In the genomic region with DNA sequence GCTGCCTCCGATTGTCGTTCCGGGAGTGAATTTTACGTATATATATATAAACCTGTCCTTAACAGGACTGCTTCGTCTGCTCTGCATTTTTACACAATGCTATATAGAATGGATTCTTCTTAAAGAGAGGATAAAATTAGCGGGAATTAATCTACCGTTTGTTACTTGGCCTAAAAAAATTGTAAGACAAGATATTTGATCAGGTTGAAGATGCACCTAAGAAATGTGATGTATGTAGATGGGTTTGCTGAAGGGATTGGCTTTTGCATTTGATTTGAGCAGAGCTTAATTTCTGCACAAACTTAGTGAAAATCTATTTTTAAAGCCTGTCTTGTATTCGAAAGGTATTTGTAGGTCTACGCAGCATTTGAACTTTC, we compare ENCODE assay signal across 8 cellular contexts. TPM values are rescaled to one million over a fixed set of nuclear protein-coding genes. Genes with fewer than 3 reads are reported as not detected.
DNase-seq lines count a peak whose midpoint lies in the region; ATAC-seq and TF ChIP-seq lines count a peak whose summit lies in the region.

No MANE protein-coding gene starts in this region.

- peak overlapping the region; percentile 95 for H3K27ac Mint-ChIP-seq in neural progenitor cell

- H4K20me1 ChIP-seq in DOHH2 (ENCODE audit: control insufficient read depth, insufficient read depth, low read depth, low read length) (peaks cover 35% of the 10 kb centered on the region), OCI-LY3 (ENCODE audit: insufficient read depth, low read length) (peaks cover 51% of the 10 kb centered on the region), neural progenitor cell (ENCODE audit: low read depth) (peaks cover 46% of the 10 kb centered on the region)

- H2AFZ ChIP-seq in OCI-LY3 (ENCODE audit: low read depth, low read length) (no peak overlapping the region), neural progenitor cell (replicated peaks) (no peak overlapping the region)

- H3K27me3 ChIP-seq in DOHH2 (ENCODE audit: control insufficient read depth, low read length) (no peaks in the 10 kb centered on the region), OCI-LY3 (ENCODE audit: low read depth, low read length) (no peaks in the 10 kb centered on the region), endocrine pancreas (ENCODE audit: control insufficient read depth, insufficient read depth, low read length) (no peaks in the 10 kb centered on the region), neural progenitor cell (no peaks in the 10 kb centered on the region)

- peak overlapping the region; percentile 91 for H3K4me3 ChIP-seq in DOHH2 (ENCODE audit: low read length)
- peak overlapping the region; percentile 97 for H3K4me3 ChIP-seq in OCI-LY3 (ENCODE audit: low read length)
- H3K4me3 ChIP-seq in endocrine pancreas (ENCODE audit: control insufficient read depth, insufficient read depth, low read length): peak overlapping the region; percentile 100
- H3K4me3 ChIP-seq in neural progenitor cell: peak overlapping the region; percentile 99

- peaks cover 49% of the 10 kb centered on the region for H3K4me1 Mint-ChIP-seq in neural progenitor cell

- peaks cover 72% of the 10 kb centered on the region for H3K79me2 ChIP-seq in DOHH2 (ENCODE audit: control insufficient read depth, low read length)
- peaks cover 76% of the 10 kb centered on the region for H3K79me2 ChIP-seq in OCI-LY3 (ENCODE audit: low read length)
- H3K79me2 ChIP-seq in neural progenitor cell (ENCODE audit: low read depth): peaks cover 62% of the 10 kb centered on the region

- no peaks in the 10 kb centered on the region for H3K9me2 ChIP-seq in DOHH2 (replicated peaks; ENCODE audit: control insufficient read depth, low read length)

- H3K27ac ChIP-seq in DOHH2 (ENCODE audit: low read depth, low read length) (peak overlapping the region; percentile 81), OCI-LY3 (ENCODE audit: low read length) (peak overlapping the region; percentile 88), neural progenitor cell (peak overlapping the region; percentile 96)

- H3K27me3 Mint-ChIP-seq in neural progenitor cell (ENCODE audit: insufficient read depth, low read depth): peaks cover 4% of the 10 kb centered on the region

- H3K4me2 ChIP-seq in DOHH2 (ENCODE audit: low read length): peak overlapping the region; percentile 87
- peak overlapping the region; percentile 98 for H3K4me2 ChIP-seq in OCI-LY3 (ENCODE audit: low read length)
- H3K4me2 ChIP-seq in neural progenitor cell: peak overlapping the region; percentile 81

- no peaks in the 10 kb centered on the region for H3K9me3 ChIP-seq in DOHH2 (ENCODE audit: control insufficient read depth, insufficient read depth, low read length)
- no peaks in the 10 kb centered on the region for H3K9me3 ChIP-seq in OCI-LY3 (ENCODE audit: insufficient read depth, low read length)
- H3K9me3 ChIP-seq in endocrine pancreas (ENCODE audit: control insufficient read depth, low read length): no peaks in the 10 kb centered on the region
- no peaks in the 10 kb centered on the region for H3K9me3 ChIP-seq in neural progenitor cell (ENCODE audit: low read depth)

- H3K36me3 ChIP-seq in DOHH2 (ENCODE audit: control insufficient read depth, low read length): peaks cover 36% of the 10 kb centered on the region
- H3K36me3 ChIP-seq in OCI-LY3 (replicated peaks; ENCODE audit: low read depth, low read length): peaks cover 7% of the 10 kb centered on the region
- no peaks in the 10 kb centered on the region for H3K36me3 ChIP-seq in endocrine pancreas (ENCODE audit: control insufficient read depth, insufficient read depth, low read length)
- H3K36me3 ChIP-seq in neural progenitor cell: no peaks in the 10 kb centered on the region

- H3F3A ChIP-seq in DOHH2 (ENCODE audit: control insufficient read depth, insufficient read depth): 0 out of 2 replicates have a peak, but pooled peaks cover 5% of the 10 kb centered on the region
- H3F3A ChIP-seq in neural progenitor cell (ENCODE audit: low read depth): peaks cover 21% of the 10 kb centered on the region

- no peaks in the 10 kb centered on the region for H3K9me3 Mint-ChIP-seq in neural progenitor cell

- H3K9ac ChIP-seq in OCI-LY3 (ENCODE audit: low read length) (peak overlapping the region; percentile 95), endocrine pancreas (ENCODE audit: control insufficient read depth, insufficient read depth, low read length) (peak overlapping the region; percentile 99), neural progenitor cell (peak overlapping the region; percentile 96)

- no peak for TF ChIP-seq CTCF in DOHH2 (IDR thresholded peaks at IDR 0.05; ENCODE audit: low read depth, low read length, poor library complexity, severe bottlenecking)
- no peak for TF ChIP-seq CTCF in OCI-LY3 (IDR thresholded peaks at IDR 0.05; ENCODE audit: low read depth, low read length)
- no peak for TF ChIP-seq CTCF in neural progenitor cell (IDR thresholded peaks at IDR 0.05)

- H3K4me3 Mint-ChIP-seq in neural progenitor cell: peak overlapping the region; percentile 100

- H3K4me1 ChIP-seq in DOHH2 (ENCODE audit: control insufficient read depth, low read length) (peaks cover 39% of the 10 kb centered on the region), OCI-LY3 (ENCODE audit: low read length) (peaks cover 18% of the 10 kb centered on the region), endocrine pancreas (ENCODE audit: control insufficient read depth, insufficient read depth, low read length) (peaks cover 22% of the 10 kb centered on the region), neural progenitor cell (peaks cover 33% of the 10 kb centered on the region)

- DNase-seq in neural progenitor cell (ENCODE audit: low spot score) (no peak), NCI-H1417 treated with DMSO at 0.1 percent for 48 hours (lab: John Stamatoyannopoulos, UW) (no peak), NCI-H146 (lab: John Stamatoyannopoulos, UW) (no peak)
- no peak for DNase-seq in stimulated activated CD4-positive, alpha-beta T cell treated with anti-CD3 and anti-CD28 coated beads, Interleukin-2, amount 100 ng/mL, for 24 hours

- H3K36me3 Mint-ChIP-seq in neural progenitor cell: no peaks in the 10 kb centered on the region

- ATAC-seq in HG03039 (IDR thresholded peaks at IDR 0.05; ENCODE audit: unreplicated experiment): no peak

RNA-seq across cellular contexts. Expression of a gene that starts 1.0 kb away (rescaled TPM):
- 134 and 244 TPM in 2 replicates for total RNA-seq in neural progenitor cell (ENCODE audit: low replicate concordance)

RNA-seq across cellular contexts. Expression of a gene that starts 58.0 kb away (rescaled TPM):
- 0.37 and 1.9 TPM in 2 replicates for total RNA-seq in neural progenitor cell (ENCODE audit: low replicate concordance)
